15 cellular contexts compared by ENCODE assay signal in genomic region chr3:80232760-80233159, GRCh38.
A peak's percentile ranks its signal among the peaks of the same experiment; 100 is the strongest.
DNase-seq lines count a peak whose midpoint lies in the region; ATAC-seq, FAIRE-seq and TF ChIP-seq lines count a peak whose summit lies in the region.
"Had no signal": no experiment of that assay in that cellular context is flagged by ENCODE, and none has a peak within 500 bp of the region (broad histone marks: within the 10 kb centered on the region; RNA-seq: fewer than 3 reads in every experiment).

No MANE protein-coding gene starts in this region.

- H3K79me2 ChIP-seq in mammary epithelial cell (ENCODE audit: insufficient read depth, low read length), result no peaks in the 10 kb centered on the region
- H3K79me2 ChIP-seq in keratinocyte (ENCODE audit: control insufficient read depth, insufficient read depth, low read length), result no peaks in the 10 kb centered on the region

- H3K9ac ChIP-seq in mammary epithelial cell (ENCODE audit: insufficient read depth, low read length), result no peak overlapping the region
- H3K9ac ChIP-seq in keratinocyte (ENCODE audit: control insufficient read depth, extremely low read depth, insufficient read depth, low read length), result no peak overlapping the region

- H3K36me3 ChIP-seq in BJ (ENCODE audit: control insufficient read depth, insufficient read depth, low read length) (no peaks in the 10 kb centered on the region), mammary epithelial cell (ENCODE audit: insufficient read depth, low read length) (no peaks in the 10 kb centered on the region), keratinocyte (ENCODE audit: control insufficient read depth in 2 of 2, extremely low read depth in 1 of 2, insufficient read depth in 2 of 2, low read length in 2 of 2) (no peaks in the 10 kb centered on the region)
- H3K36me3 ChIP-seq: BE2C, WERI-Rb-1 had no signal

- H3K4me3 ChIP-seq in BJ (ENCODE audit: low read depth, low read length) (no peak overlapping the region), mammary epithelial cell (replicated peaks in 1 of 3; ENCODE audit: insufficient read depth in 1 of 3, low read depth in 2 of 3, low read length in 3 of 3) (no peak overlapping the region), keratinocyte (ENCODE audit: control insufficient read depth in 2 of 3, extremely low read depth in 1 of 3, insufficient read depth in 2 of 3, low read depth in 1 of 3, low read length in 3 of 3) (no peak overlapping the region)
- H3K4me3 ChIP-seq: psoas muscle had no signal

- no TSS peak for BruUV-seq in mammary epithelial cell (replicated peaks; lab: Mats Ljungman, UMichigan)

- 31% methylated on average over 5 of the region's 5 CpGs for WGBS in mammary epithelial cell (ENCODE audit: low coverage, missing lambda C conversion rate)

- POLR2A ChIA-PET in BJ (lab: Charles Lee), result no interaction called here

- H3K4me2 ChIP-seq in mammary epithelial cell (ENCODE audit: insufficient read depth, low read depth, low read length), result peak overlapping the region; percentile 18
- no peak overlapping the region for H3K4me2 ChIP-seq in keratinocyte (ENCODE audit: control insufficient read depth, extremely low read depth, insufficient read depth, low read depth, low read length)

- FAIRE-seq in keratinocyte (lab: Jason Lieb, UNC), result peak; percentile 56

- intact Hi-C loops in mammary epithelial cell (cut with micrococcal nuclease), result no loop called here

- in situ Hi-C loops in mammary epithelial cell (cut with MboI; ENCODE audit: low sequenced_read_pairs in 2 of 2), result no loop called here

- DNase-seq in BJ (ENCODE audit: low read depth) (peak; percentile 10), NCI-H460 (ENCODE audit: extremely low read depth, low read depth) (peak; percentile 66), mammary epithelial cell (peak; percentile 90), keratinocyte (ENCODE audit: low read depth, low spot score) (peak; percentile 19)
- no peak for DNase-seq in activated CD8-positive, alpha-beta memory T cell treated with anti-CD3 and anti-CD28 coated beads for 24 hours
- DNase-seq: activated T-cell treated with anti-CD3 and anti-CD28 coated beads, Interleukin-2, amount 50 U/mL, for 48 hours; BE2C; central memory CD4-positive, alpha-beta T cell; KBM-7; psoas muscle; Right ventricle myocardium superior; WERI-Rb-1 had no signal

- dilution Hi-C loops in mammary epithelial cell (cut with HindIII; ENCODE audit: low sequenced_read_pairs) (no loop called here), keratinocyte (cut with MboI; ENCODE audit: extremely low pct_ligation_motif_present, low sequenced_read_pairs) (no loop called here)

- TF ChIP-seq CTCF in BJ (IDR thresholded peaks at IDR 0.05; ENCODE audit: insufficient read depth, low read depth, low read length), result no peak
- no peak for TF ChIP-seq CTCF in mammary epithelial cell (conservative IDR thresholded peaks at IDR 0.05 in 1 of 2, IDR thresholded peaks at IDR 0.05 in 1 of 2; ENCODE audit: extremely low read depth in 1 of 2, insufficient read depth in 1 of 2, low read depth in 1 of 2, low read length in 2 of 2)
- TF ChIP-seq CTCF in keratinocyte (optimal IDR thresholded peaks at IDR 0.05 in 1 of 3, IDR thresholded peaks at IDR 0.05 in 1 of 3, conservative IDR thresholded peaks at IDR 0.05 in 1 of 3; ENCODE audit: extremely low read depth in 1 of 3, insufficient read depth in 2 of 3, low read length in 3 of 3), result no peak

- H3K9me3 ChIP-seq in mammary epithelial cell (replicated peaks; ENCODE audit: insufficient read depth, low read length) (no peaks in the 10 kb centered on the region), keratinocyte (ENCODE audit: control insufficient read depth, low read depth, low read length) (no peaks in the 10 kb centered on the region)
- H3K9me3 ChIP-seq: BE2C, psoas muscle had no signal

- H3K9me1 ChIP-seq in keratinocyte (ENCODE audit: control insufficient read depth, extremely low read depth, insufficient read depth, low read length), result no peaks in the 10 kb centered on the region

- H3K27me3 ChIP-seq in BJ (ENCODE audit: control insufficient read depth, insufficient read depth, low read length) (no peaks in the 10 kb centered on the region), mammary epithelial cell (ENCODE audit: insufficient read depth, low read length) (no peaks in the 10 kb centered on the region), keratinocyte (ENCODE audit: control insufficient read depth, extremely low read depth, insufficient read depth, low read length) (no peaks in the 10 kb centered on the region)
- H3K27me3 ChIP-seq: BE2C had no signal

- H4K20me1 ChIP-seq in mammary epithelial cell (ENCODE audit: insufficient read depth, low read length), result no peaks in the 10 kb centered on the region
- H4K20me1 ChIP-seq in keratinocyte (ENCODE audit: control insufficient read depth, extremely low read depth, insufficient read depth, low read length), result no peaks in the 10 kb centered on the region

- H2AFZ ChIP-seq in mammary epithelial cell (ENCODE audit: low read depth, low read length) (no peak overlapping the region), keratinocyte (ENCODE audit: control insufficient read depth, low read length) (peak overlapping the region; percentile 6)

- ATAC-seq in GM19463 (IDR thresholded peaks at IDR 0.05; ENCODE audit: unreplicated experiment), result no peak
- no peak for ATAC-seq in HG03108 (IDR thresholded peaks at IDR 0.05; ENCODE audit: unreplicated experiment)
- no peak for ATAC-seq in esophagus mucosa

- CTCF ChIA-PET in BJ (lab: Yijun Ruan, JAX), result no interaction called here
- CTCF ChIA-PET in mammary epithelial cell (lab: Charles Lee; ENCODE audit: low non-redundant PET), result no interaction called here

- no peak overlapping the region for H3K27ac ChIP-seq in mammary epithelial cell (ENCODE audit: insufficient read depth, low read depth, low read length)
- no peak overlapping the region for H3K27ac ChIP-seq in keratinocyte (ENCODE audit: control insufficient read depth, insufficient read depth, low read length)
- H3K27ac ChIP-seq: psoas muscle, WERI-Rb-1 had no signal

- H3K4me1 ChIP-seq in mammary epithelial cell (ENCODE audit: insufficient read depth, low read length), result peaks cover 5% of the 10 kb centered on the region
- H3K4me1 ChIP-seq in keratinocyte (ENCODE audit: control insufficient read depth, extremely low read depth, insufficient read depth, low read length), result peaks cover 13% of the 10 kb centered on the region
- H3K4me1 ChIP-seq: BE2C, psoas muscle had no signal
